In genomic region chr10:33015798-33016547, GRCh38 we compare ENCODE assay signal across 17 cellular contexts. TPM values are rescaled to one million over a fixed set of nuclear protein-coding genes. Genes with fewer than 3 reads are reported as not detected.
A peak's percentile ranks its signal among the peaks of the same experiment; 100 is the strongest.
DNase-seq lines count a peak whose midpoint lies in the region; ATAC-seq, FAIRE-seq and TF ChIP-seq lines count a peak whose summit lies in the region.
"Had no signal": no experiment of that assay in that cellular context is flagged by ENCODE, and none has a peak within 500 bp of the region (broad histone marks: within the 10 kb centered on the region; RNA-seq: fewer than 3 reads in every experiment).

No MANE protein-coding gene starts in this region.

- peak overlapping the region in 2 of 4 donors; percentile 39 to 63 for H3K27ac ChIP-seq in pancreas
- H3K27ac ChIP-seq: KMS-11 had no signal

- no peak overlapping the region for H3K4me3 ChIP-seq in pancreas

- H3K9me3 ChIP-seq in pancreas, result no peaks in the 10 kb centered on the region

- no peaks in the 10 kb centered on the region for H3K27me3 ChIP-seq in pancreas

- peaks cover 2% of the 10 kb centered on the region for H3K27me3 Mint-ChIP-seq in IgD-negative memory B cell

- H3K36me3 Mint-ChIP-seq in IgD-negative memory B cell, result no peaks in the 10 kb centered on the region
- H3K36me3 Mint-ChIP-seq: CD8-positive, alpha-beta memory T cell had no signal

- peak overlapping the region in 1 of 4 donors; percentile 73 for H3K4me3 Mint-ChIP-seq in IgD-negative memory B cell
- H3K4me3 Mint-ChIP-seq: CD8-positive, alpha-beta memory T cell had no signal

- TF ChIP-seq CTCF in pancreas (IDR thresholded peaks at IDR 0.05), result no peak

- H3K9me3 Mint-ChIP-seq in IgD-negative memory B cell, result peaks cover 0 to 13% (median 2%) of the 10 kb centered on the region in 3 donors

- 79% methylated on average over 3 of the region's 3 CpGs for WGBS in pancreas, 2 donors

- peaks cover 10 to 19% (median 14%) of the 10 kb centered on the region in 3 donors for H3K4me1 Mint-ChIP-seq in IgD-negative memory B cell

- DNase-seq in EL (peak; percentile 61), fibroblast of peridontal ligament (ENCODE audit: extremely low read depth) (peak; percentile 63), pancreas (no peak), pons (ENCODE audit: low spot score) (no peak), NOMO-1 treated with dmso at 0.1 percent for 144 hours (lab: John Stamatoyannopoulos, UW; ENCODE audit: unreplicated experiment) (no peak), erythroblast (lab: John Stamatoyannopoulos, UW) (no peak)
- no peak for DNase-seq in stimulated activated naive CD8-positive, alpha-beta T cell treated with anti-CD3 and anti-CD28 coated beads, Interleukin-15, Interleukin-2, amounts not matched to agents 100 U/mL and 50 U/mL, for 24 hours
- DNase-seq: activated effector memory CD4-positive, alpha-beta T cell treated with Interleukin-2 at 50 U/mL for 16 hours; CD8-positive, alpha-beta memory T cell; cortex of kidney; hypothalamus; NCI-H226; SIG-M5; stimulated activated CD4-positive, alpha-beta T cell treated with anti-CD3 and anti-CD28 coated beads, Interleukin-15, amount 100 ng/mL, for 24 hours had no signal

- intact Hi-C loops in pancreas (cut with DNase I), result loop anchor here in 1 of 3 donors (10.0 kb wide), 1 partner anchor 231 kb away; no protein-coding TSS in a partner anchor

- H3K4me1 ChIP-seq in pancreas, result peaks cover 0 to 10% (median 0%) of the 10 kb centered on the region in 3 donors

- no peak for FAIRE-seq in pancreas (lab: Jason Lieb, UNC)
- FAIRE-seq: GM12892 had no signal

- no peaks in the 10 kb centered on the region for H3K36me3 ChIP-seq in pancreas

- peak overlapping the region in 2 of 3 donors; percentile 64 to 71 for H3K27ac Mint-ChIP-seq in IgD-negative memory B cell

- TF ChIP-seq POLR2A in erythroblast (IDR thresholded peaks at IDR 0.05; ENCODE audit: low read length), result no peak

- peak in 3 of 4 donors; percentile 27 to 85 (median 56) for ATAC-seq in pancreas
- ATAC-seq in stimulated activated naive CD8-positive, alpha-beta T cell treated with anti-CD3 and anti-CD28 coated beads, Interleukin-15, Interleukin-2, amounts not matched to agents 100 U/mL and 50 U/mL, for 24 hours, result no peak

RNA-seq across cellular contexts. Expression of gene ITGB1, which starts 57.9 kb away (rescaled TPM):
- 394 TPM for polyA plus RNA-seq in IgD-negative memory B cell
- 100 to 1,000 TPM in 5 of 6 donors, 10 to 100 TPM in 1; 81.8 to 316 (median 125) TPM for total RNA-seq in pancreas
- polyA plus RNA-seq in pancreas, result 10 to 100 TPM; 44.0 to 97.3 TPM

Comparison
In these comparisons a context has a peak if more than half of its experiments do, and no peak if none do; other contexts are left out.
1. DNase-seq: peak in EL (single experiment) and fibroblast of peridontal ligament (single experiment); none in pancreas (0 of 6), pons (single experiment), NOMO-1 treated with dmso at 0.1 percent for 144 hours (single experiment), stimulated activated naive CD8-positive, alpha-beta T cell treated with anti-CD3 and anti-CD28 coated beads, Interleukin-15, Interleukin-2, amounts not matched to agents 100 U/mL and 50 U/mL, for 24 hours (single experiment) and erythroblast (0 of 2).